Comparison of ENCODE assay signal across 8 cellular contexts in genomic region chr1:205791568-205792180, GRCh38. TPM values are rescaled to one million over a fixed set of nuclear protein-coding genes. Genes with fewer than 3 reads are reported as not detected.
DNase-seq lines count a peak whose midpoint lies in the region; ATAC-seq and TF ChIP-seq lines count a peak whose summit lies in the region.

No MANE protein-coding gene starts in this region.

- peaks cover 6% of the 10 kb centered on the region; the same call in 1 of the 2 replicates for H3K36me3 ChIP-seq in PC-3 (ENCODE audit: low read depth, low read length)

- H3K9me2 ChIP-seq in PC-3 (replicated peaks; ENCODE audit: low read length), result no peaks in the 10 kb centered on the region

- no peaks in the 10 kb centered on the region for H3K4me1 ChIP-seq in PC-3 (ENCODE audit: insufficient read depth, low read length)

- H3K27ac ChIP-seq in PC-3 (ENCODE audit: low read length), result no peak overlapping the region

- CTCF ChIA-PET in PC-3 (lab: Charles Lee), result interaction anchor here (0.6 to 3.1 kb wide), 6 partner anchors 67 to 185 kb away, joined by 3 to 48 read pairs (median 4); no protein-coding TSS in a partner anchor

- no peaks in the 10 kb centered on the region for H4K20me1 ChIP-seq in PC-3 (ENCODE audit: low read length)

- intact Hi-C loops in PC-3 (cut with micrococcal nuclease), result loop anchor here (1.0 kb wide), 4 partner anchors 22 to 315 kb away; partner anchors contain the start of gene SLC41A1
- intact Hi-C loops in posterior cingulate gyrus (cut with DNase I), result loop anchor here (1.0 to 10.0 kb wide), 4 partner anchors 51 to 313 kb away; no protein-coding TSS in a partner anchor

- peak; percentile 100 for ATAC-seq in PC-3

- no peak overlapping the region for H3K4me2 ChIP-seq in PC-3 (ENCODE audit: low read length)

- BruUV-seq in PC-3 (replicated peaks; lab: Mats Ljungman, UMichigan), result no TSS peak

- H3K79me2 ChIP-seq in PC-3 (ENCODE audit: low read length), result no peaks in the 10 kb centered on the region

- no peak overlapping the region for H3K9ac ChIP-seq in PC-3 (ENCODE audit: low read length)

- POLR2A ChIA-PET in PC-3 (lab: Charles Lee; ENCODE audit: unreplicated experiment), result no interaction called here

- no peak overlapping the region for H3K4me3 ChIP-seq in PC-3 (ENCODE audit: low read length)

- peak; percentile 93 for TF ChIP-seq CTCF in PC-3 (conservative IDR thresholded peaks at IDR 0.05; ENCODE audit: low read depth, low read length)

- H3F3A ChIP-seq in PC-3 (ENCODE audit: low read length, unreplicated experiment), result no peaks in the 10 kb centered on the region

- H3K27me3 ChIP-seq in PC-3 (ENCODE audit: low read length), result no peaks in the 10 kb centered on the region

- H3K9me3 ChIP-seq in PC-3 (ENCODE audit: low read length), result no peaks in the 10 kb centered on the region

- H2AFZ ChIP-seq in PC-3 (ENCODE audit: low read length), result no peak overlapping the region

- peak; percentile 76 for DNase-seq in activated CD8-positive, alpha-beta memory T cell treated with anti-CD3 and anti-CD28 coated beads for 24 hours
- no peak for DNase-seq in activated CD8-positive, alpha-beta memory T cell treated with anti-CD3 and anti-CD28 coated beads, Interleukin-2, amount 50 U/mL, for 48 hours
- DNase-seq in HUDEP-2 (lab: John Stamatoyannopoulos, UW; ENCODE audit: unreplicated experiment in 76 of 76) (peak in 46 of 76 experiments; percentile 2 to 60 (median 32)), PC-3 (peak; percentile 77), globus pallidus (ENCODE audit: low spot score) (peak; percentile 80), posterior cingulate gyrus (peak; percentile 42 to 95 (median 78)), dedifferentiated amniotic fluid mesenchymal stem cell (ENCODE audit: extremely low spot score) (no peak)
- DNase-seq in activated gamma-delta T cell treated with anti-CD3 and anti-CD28 coated beads, Interleukin-2, amount 50 U/mL, for 16 hours (ENCODE audit: low read depth), result peak; percentile 32

RNA-seq across cellular contexts. Expression of gene RAB29, which starts 16.4 kb away (rescaled TPM):
- 7.4 and 7.9 TPM in 2 replicates for total RNA-seq in PC-3 (2014; rRNA removed)

RNA-seq across cellular contexts. Expression of gene SLC41A1, which starts 21.3 kb away (rescaled TPM):
- total RNA-seq in PC-3 (2014; rRNA removed), result 17.2 and 22.8 TPM in 2 replicates

RNA-seq across cellular contexts. Expression of gene NUCKS1, which starts 41.7 kb away (rescaled TPM):
- total RNA-seq in PC-3 (2014; rRNA removed), result 101 and 122 TPM in 2 replicates

RNA-seq across cellular contexts. Expression of gene PM20D1, which starts 58.3 kb away (rescaled TPM):
- not detected in 2 replicates for total RNA-seq in PC-3 (2014; rRNA removed)

Comparison
In these comparisons a context has a peak if more than half of its experiments do, and no peak if none do; other contexts are left out.
1. DNase-seq: peak in activated CD8-positive, alpha-beta memory T cell treated with anti-CD3 and anti-CD28 coated beads for 24 hours (single experiment), HUDEP-2 (46 of 76), PC-3 (single experiment), activated gamma-delta T cell treated with anti-CD3 and anti-CD28 coated beads, Interleukin-2, amount 50 U/mL, for 16 hours (single experiment), globus pallidus (single experiment) and posterior cingulate gyrus (10 of 10); none in activated CD8-positive, alpha-beta memory T cell treated with anti-CD3 and anti-CD28 coated beads, Interleukin-2, amount 50 U/mL, for 48 hours (single experiment) and dedifferentiated amniotic fluid mesenchymal stem cell (single experiment).